In genomic region chr6:146768722-146769121, GRCh38 we compare ENCODE assay signal across 3 cellular contexts.
"Had no signal": no experiment of that assay in that cellular context is flagged by ENCODE, and none has a peak within 500 bp of the region (broad histone marks: within the 10 kb centered on the region; RNA-seq: fewer than 3 reads in every experiment).

No MANE protein-coding gene starts in this region.

- DNase-seq: GDM1, GF-D8 had no signal

- ATAC-seq: GM12878 had no signal

- H3K4me3 ChIP-seq: GM12878 had no signal
